23 cellular contexts compared by ENCODE assay signal in the genomic region with DNA sequence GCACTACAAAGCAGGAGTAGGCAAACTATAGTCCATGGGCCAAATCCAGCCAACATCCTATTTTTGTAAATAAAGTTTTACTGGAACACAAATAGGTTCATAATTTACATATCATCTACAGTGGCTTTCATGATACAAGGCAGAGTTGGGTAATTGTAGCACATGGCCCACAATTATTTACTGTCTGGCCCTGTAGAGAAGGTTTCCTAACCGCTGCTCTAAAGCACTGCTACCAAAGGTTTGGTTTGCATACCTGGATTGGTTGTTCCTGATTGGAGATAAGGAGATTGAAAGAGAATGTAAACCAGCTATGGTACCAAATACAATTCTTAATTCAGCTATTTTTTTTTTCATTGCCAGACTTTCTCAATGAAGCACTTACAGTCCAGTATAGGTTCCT.
"Had no signal": no experiment of that assay in that cellular context is flagged by ENCODE, and none has a peak within 500 bp of the region (broad histone marks: within the 10 kb centered on the region; RNA-seq: fewer than 3 reads in every experiment).

No MANE protein-coding gene starts in this region.

- H3K79me2 ChIP-seq: hepatocyte, parathyroid adenoma had no signal

- H3K9me3 Mint-ChIP-seq: memory B cell, naive B cell, nephron had no signal

- H3K9ac ChIP-seq: parathyroid adenoma had no signal

- H3K4me3 ChIP-seq: colonic mucosa, esophagus squamous epithelium, hepatocyte, lower lobe of right lung, psoas muscle, sigmoid colon, stomach, thoracic aorta, transverse colon had no signal

- H3K27me3 ChIP-seq: colonic mucosa, esophagus squamous epithelium, hepatocyte, sigmoid colon, stomach, transverse colon had no signal

- H3K27ac Mint-ChIP-seq: memory B cell, naive B cell, nephron had no signal

- H3K27me3 Mint-ChIP-seq: memory B cell, naive B cell had no signal

- H3K36me3 ChIP-seq: colonic mucosa, thoracic aorta had no signal

- ATAC-seq: left colon, lower lobe of right lung, psoas muscle had no signal

- H3K4me1 ChIP-seq: colonic mucosa, esophagus squamous epithelium, lower lobe of right lung, psoas muscle, sigmoid colon had no signal

- H3K4me1 Mint-ChIP-seq: memory B cell, naive B cell, nephron had no signal

- H3K27ac ChIP-seq: colonic mucosa, esophagus squamous epithelium, hepatocyte, lower lobe of right lung, parathyroid adenoma, psoas muscle, sigmoid colon, stomach, thoracic aorta, transverse colon had no signal

- H2AFZ ChIP-seq: hepatocyte, parathyroid adenoma had no signal

- H3K4me3 Mint-ChIP-seq: memory B cell, naive B cell, nephron had no signal

- H3K9me3 ChIP-seq: colonic mucosa, esophagus squamous epithelium, lower lobe of right lung, psoas muscle, sigmoid colon, stomach, thoracic aorta, transverse colon had no signal

- H3K4me2 ChIP-seq: hepatocyte had no signal

- DNase-seq: cerebellar nuclear complex; colonic mucosa; dermis blood vessel endothelial cell; esophagus squamous epithelium; foreskin melanocyte; head of caudate nucleus; left colon; lower lobe of right lung; naive B cell; psoas muscle; retina; sigmoid colon; small intestine; stimulated activated CD4-positive, alpha-beta T cell treated with anti-CD3 and anti-CD28 coated beads, Interleukin-12 subunit alpha, Interleukin-12 subunit beta, amount 100 ng/mL, for 4 hours; stimulated activated naive CD4-positive, alpha-beta T cell; stomach; substantia nigra; transverse colon had no signal
